In genomic region chr2:88016948-88017779, GRCh38 we compare ENCODE assay signal across 8 cellular contexts. TPM values are rescaled to one million over a fixed set of nuclear protein-coding genes. Genes with fewer than 3 reads are reported as not detected.
A peak's percentile ranks its signal among the peaks of the same experiment; 100 is the strongest.
DNase-seq lines count a peak whose midpoint lies in the region; ATAC-seq and TF ChIP-seq lines count a peak whose summit lies in the region.

No MANE protein-coding gene starts in this region.

- peak overlapping the region; percentile 47 for H3K27ac ChIP-seq in left ventricle myocardium inferior (replicated peaks)

- no peaks in the 10 kb centered on the region for H3K36me3 Mint-ChIP-seq in activated naive CD4-positive, alpha-beta T cell treated with anti-CD3 and anti-CD28 coated beads, Interleukin-2, amount 50 U/mL, for 24 hours

- intact Hi-C loops in left ventricle myocardium inferior (cut with micrococcal nuclease): no loop called here

- H3K27me3 ChIP-seq in BJ (ENCODE audit: control insufficient read depth, insufficient read depth, low read length) (no peaks in the 10 kb centered on the region; the same call in 1 of the 2 replicates), left ventricle myocardium inferior (ENCODE audit: low read depth) (no peaks in the 10 kb centered on the region)

- no peaks in the 10 kb centered on the region for H3K9me3 Mint-ChIP-seq in activated naive CD4-positive, alpha-beta T cell treated with anti-CD3 and anti-CD28 coated beads, Interleukin-2, amount 50 U/mL, for 24 hours

- H3K4me1 Mint-ChIP-seq in activated naive CD4-positive, alpha-beta T cell treated with anti-CD3 and anti-CD28 coated beads, Interleukin-2, amount 50 U/mL, for 24 hours: peaks cover 21% of the 10 kb centered on the region

- POLR2A ChIA-PET in BJ (lab: Charles Lee): no interaction called here

- H3K4me3 ChIP-seq in BJ (ENCODE audit: low read depth, low read length) (peak overlapping the region; percentile 42), left ventricle myocardium inferior (peak overlapping the region; percentile 74), retinal pigment epithelial cell (ENCODE audit: low read length) (peak overlapping the region; percentile 92)

- ATAC-seq in GM18870 (IDR thresholded peaks at IDR 0.05; ENCODE audit: unreplicated experiment): peak; percentile 33
- peak; percentile 59 for ATAC-seq in HG03064 (IDR thresholded peaks at IDR 0.05; ENCODE audit: low read depth, unreplicated experiment)

- DNase-seq in BJ (ENCODE audit: low read depth): no peak
- DNase-seq in NCI-H2196 treated with DMSO at 0.1 percent for 48 hours (lab: John Stamatoyannopoulos, UW; ENCODE audit: unreplicated experiment): peak; percentile 9
- peak; percentile 34 for DNase-seq in left ventricle myocardium inferior
- DNase-seq in retinal pigment epithelial cell (ENCODE audit: low read depth): no peak
- no peak for DNase-seq in A172 (ENCODE audit: low spot score)

- CTCF ChIA-PET in BJ (lab: Yijun Ruan, JAX): interaction anchor here (1.0 to 2.7 kb wide), 2 partner anchors 12 to 15 kb away, joined by 3 to 10 read pairs; no protein-coding TSS in a partner anchor

- peak overlapping the region; percentile 99 for H3K4me3 Mint-ChIP-seq in activated naive CD4-positive, alpha-beta T cell treated with anti-CD3 and anti-CD28 coated beads, Interleukin-2, amount 50 U/mL, for 24 hours

- H3K27me3 Mint-ChIP-seq in activated naive CD4-positive, alpha-beta T cell treated with anti-CD3 and anti-CD28 coated beads, Interleukin-2, amount 50 U/mL, for 24 hours: no peaks in the 10 kb centered on the region

- no peaks in the 10 kb centered on the region for H3K9me3 ChIP-seq in left ventricle myocardium inferior (replicated peaks)

- H3K4me1 ChIP-seq in left ventricle myocardium inferior: peaks cover 9% of the 10 kb centered on the region

- TF ChIP-seq CTCF in BJ (IDR thresholded peaks at IDR 0.05; ENCODE audit: insufficient read depth, low read depth, low read length): no peak
- no peak for TF ChIP-seq CTCF in left ventricle myocardium inferior (IDR thresholded peaks at IDR 0.05; ENCODE audit: borderline replicate concordance)
- TF ChIP-seq CTCF in retinal pigment epithelial cell (conservative IDR thresholded peaks at IDR 0.05; ENCODE audit: low read depth, low read length): no peak

- H3K27ac Mint-ChIP-seq in activated naive CD4-positive, alpha-beta T cell treated with anti-CD3 and anti-CD28 coated beads, Interleukin-2, amount 50 U/mL, for 24 hours: peak overlapping the region; percentile 100

- no peaks in the 10 kb centered on the region for H3K36me3 ChIP-seq in BJ (ENCODE audit: control insufficient read depth, insufficient read depth, low read length)
- no peaks in the 10 kb centered on the region for H3K36me3 ChIP-seq in left ventricle myocardium inferior

RNA-seq across cellular contexts. Expression of gene RNU2-63P, which starts 0.8 kb away (rescaled TPM):
- polyA plus RNA-seq in BJ (2011; rRNA removed): not detected in 2 replicates
- polyA minus RNA-seq in BJ (2011; rRNA and poly(A)+ RNA removed): 24.5 and 35.8 TPM in 2 replicates
- not detected for total RNA-seq in left ventricle myocardium inferior
- total RNA-seq in A172 (2014; rRNA removed; shearing (Covaris generic)): not detected in 2 replicates

RNA-seq across cellular contexts. Expression of gene KRCC1, which starts 38.4 kb away (rescaled TPM):
- 16.8 and 33.7 TPM in 2 replicates for polyA plus RNA-seq in BJ (2011; rRNA removed)
- polyA minus RNA-seq in BJ (2011; rRNA and poly(A)+ RNA removed): 3.2 and 3.7 TPM in 2 replicates
- total RNA-seq in left ventricle myocardium inferior: 21.2 TPM
- 41.7 and 63.6 TPM in 2 replicates for total RNA-seq in A172 (2014; rRNA removed; shearing (Covaris generic))

RNA-seq across cellular contexts. Expression of gene SMYD1, which starts 50.5 kb away (rescaled TPM):
- not detected in 2 replicates for polyA plus RNA-seq in BJ (2011; rRNA removed)
- not detected in 2 replicates for polyA minus RNA-seq in BJ (2011; rRNA and poly(A)+ RNA removed)
- total RNA-seq in left ventricle myocardium inferior: 389 TPM
- total RNA-seq in A172 (2014; rRNA removed; shearing (Covaris generic)): not detected in 2 replicates

Comparison
In these comparisons a context has a peak if more than half of its experiments do, and no peak if none do; other contexts are left out.
1. DNase-seq: peak in NCI-H2196 treated with DMSO at 0.1 percent for 48 hours (single experiment) and left ventricle myocardium inferior (single experiment); none in BJ (single experiment), retinal pigment epithelial cell (single experiment) and A172 (single experiment).
2. H3K4me3 ChIP-seq: peak in every context shown above with its lines; median percentile 92 in retinal pigment epithelial cell; 74 in left ventricle myocardium inferior; 42 in BJ.
3. RNA of gene SMYD1, which starts 50.5 kb away (total RNA-seq): 389 TPM in left ventricle myocardium inferior (single experiment); not detected in A172; every median in the first group is over 100 times any median in the second.